ENCODE assay signal across 1 cellular context in the genomic region with DNA sequence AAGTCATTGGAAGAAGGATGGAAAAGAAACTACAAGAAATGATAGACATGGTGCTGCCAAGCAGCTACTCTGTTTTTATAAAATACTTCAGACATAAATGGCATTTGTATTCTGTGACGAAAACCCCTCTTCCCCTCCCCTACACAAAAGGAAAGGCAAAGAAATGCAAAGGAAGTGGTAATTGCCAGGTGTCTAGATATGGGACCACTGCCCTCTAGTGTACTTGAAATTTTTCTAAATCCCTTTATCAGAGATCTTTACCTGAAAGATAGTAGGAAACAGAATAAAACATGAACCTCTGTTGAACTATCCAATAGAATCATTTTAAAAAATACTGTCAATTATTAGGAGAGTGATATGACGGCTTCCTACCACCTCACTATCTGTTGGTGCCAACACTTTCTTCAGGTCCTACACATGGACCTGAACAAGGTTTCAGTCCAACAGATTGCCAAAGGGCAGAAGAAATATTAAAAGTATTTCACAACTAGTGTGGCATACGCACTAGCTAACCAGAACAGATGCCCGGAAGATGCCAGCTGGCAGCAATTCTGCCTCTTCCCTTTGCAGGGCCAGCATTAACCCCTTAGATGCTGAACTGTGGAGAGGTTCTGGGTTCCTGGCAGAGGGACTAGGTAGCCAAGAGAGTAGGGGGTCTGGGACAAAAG.
TF ChIP-seq lines count a peak whose summit lies in the region.

No MANE protein-coding gene starts in this region.

TF ChIP-seq in GM23338, 12 proteins besides CTCF, POLR2A, EP300 and RAD21 (continued from another document):
- TF ChIP-seq ZNF462 (CRISPR knock-in tag; IDR thresholded peaks at IDR 0.05) (no peak), ZNF114 (CRISPR knock-in tag; IDR thresholded peaks at IDR 0.05) (no peak), CREB1 (CRISPR knock-in tag; IDR thresholded peaks at IDR 0.05; ENCODE audit: low read depth) (no peak)
TF ChIP-seq in GM23338: peak in this region for 0.
